17 cellular contexts compared by ENCODE assay signal in the genomic region with DNA sequence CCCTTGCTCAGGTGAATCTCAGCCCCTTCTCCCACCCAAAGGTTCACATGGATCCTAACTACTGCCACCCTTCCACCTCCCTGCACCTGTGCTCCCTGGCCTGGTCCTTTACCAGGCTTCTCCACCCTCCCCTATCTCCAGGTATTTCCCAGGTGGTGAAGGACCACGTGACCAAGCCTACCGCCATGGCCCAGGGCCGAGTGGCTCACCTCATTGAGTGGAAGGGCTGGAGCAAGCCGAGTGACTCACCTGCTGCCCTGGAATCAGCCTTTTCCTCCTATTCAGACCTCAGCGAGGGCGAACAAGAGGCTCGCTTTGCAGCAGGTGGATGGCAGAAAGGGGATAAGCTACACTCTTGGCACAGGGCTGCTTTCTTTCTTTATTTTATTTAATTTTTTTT. TPM values are rescaled to one million over a fixed set of nuclear protein-coding genes. Genes with fewer than 3 reads are reported as not detected.
DNase-seq lines count a peak whose midpoint lies in the region; FAIRE-seq and TF ChIP-seq lines count a peak whose summit lies in the region.
"Had no signal": no experiment of that assay in that cellular context is flagged by ENCODE, and none has a peak within 500 bp of the region (broad histone marks: within the 10 kb centered on the region; RNA-seq: fewer than 3 reads in every experiment).

No MANE protein-coding gene starts in this region.

- H3K23ac ChIP-seq in trophoblast cell (ENCODE audit: low read length): no peak overlapping the region

- no peak overlapping the region for H3K27ac ChIP-seq in trophoblast cell (ENCODE audit: low read depth, low read length)
- H3K27ac ChIP-seq in effector memory CD4-positive, alpha-beta T cell (ENCODE audit: insufficient read depth, low read length, poor library complexity, severe bottlenecking): no peak overlapping the region
- H3K27ac ChIP-seq: cardiac muscle cell, heart right ventricle had no signal

- no peak overlapping the region for H2BK5ac ChIP-seq in trophoblast cell (ENCODE audit: low read depth, low read length, poor library complexity)

- H3K9me3 ChIP-seq in trophoblast cell (ENCODE audit: insufficient read depth, low read depth, low read length): no peaks in the 10 kb centered on the region
- no peaks in the 10 kb centered on the region for H3K9me3 ChIP-seq in effector memory CD4-positive, alpha-beta T cell (ENCODE audit: control insufficient read depth, low read length)
- H3K9me3 ChIP-seq: BLaER1 treated with 17β-estradiol and CSF1 and Interleukin-3, amounts not matched to agents 10 nM and 100 nM; heart right ventricle had no signal

- H3K4ac ChIP-seq in trophoblast cell (ENCODE audit: low read depth, low read length): no peak overlapping the region

- no peak overlapping the region for H3K4me2 ChIP-seq in trophoblast cell (ENCODE audit: low read length)

- no peak overlapping the region for H3K14ac ChIP-seq in trophoblast cell (ENCODE audit: low read length)

- no peaks in the 10 kb centered on the region for H3K79me1 ChIP-seq in trophoblast cell (ENCODE audit: low read length)

- DNase-seq in HPDE6-E6E7 (ENCODE audit: extremely low spot score) (peak; percentile 94), NCI-H510A (lab: John Stamatoyannopoulos, UW) (peak; percentile 82), bronchial epithelial cell (ENCODE audit: low read depth) (peak; percentile 84), trophoblast cell (peak; percentile 68 to 78), germinal center (ENCODE audit: low spot score) (no peak), DMS 273 (lab: John Stamatoyannopoulos, UW; ENCODE audit: unreplicated experiment) (no peak), activated gamma-delta T cell treated with Interleukin-2 at 50 U/mL for 16 hours (no peak)
- DNase-seq in effector memory CD4-positive, alpha-beta T cell: no peak
- DNase-seq: activated CD4-positive, alpha-beta memory T cell treated with anti-CD3 and anti-CD28 coated beads, Interleukin-2, amount 10 ng/mL, durations not matched to agents 7 days and 5 days; HCEC 1CT; heart right ventricle; Kasumi-1; NCI-H2081; NCI-H526 treated with DMSO at 0.1 percent for 48 hours; SHP77 treated with DMSO at 0.1 percent for 48 hours had no signal

- no peak overlapping the region for H3K18ac ChIP-seq in trophoblast cell (ENCODE audit: low read length)

- peaks cover 1% of the 10 kb centered on the region for H3K79me2 ChIP-seq in trophoblast cell (ENCODE audit: control insufficient read depth, insufficient read depth, low read length, poor library complexity)

- no peak overlapping the region for H2AK5ac ChIP-seq in trophoblast cell (ENCODE audit: low read length)

- no peak overlapping the region for H4K8ac ChIP-seq in trophoblast cell (ENCODE audit: low read depth, low read length)

- no peak overlapping the region for H2BK12ac ChIP-seq in trophoblast cell (ENCODE audit: low read length)

- H2BK120ac ChIP-seq in trophoblast cell (ENCODE audit: insufficient read depth, low read length, poor library complexity): no peak overlapping the region

- H3K4me3 ChIP-seq in bronchial epithelial cell (ENCODE audit: low read depth, low read length) (no peak overlapping the region), trophoblast cell (ENCODE audit: low read depth, low read length) (no peak overlapping the region)
- H3K4me3 ChIP-seq in effector memory CD4-positive, alpha-beta T cell (ENCODE audit: insufficient read depth, low read depth, low read length, poor library complexity, severe bottlenecking): no peak overlapping the region
- H3K4me3 ChIP-seq: BLaER1 treated with 17β-estradiol and CSF1 and Interleukin-3, amounts not matched to agents 10 nM and 100 nM; cardiac muscle cell; heart right ventricle had no signal

- H3K27me3 ChIP-seq in bronchial epithelial cell (ENCODE audit: control insufficient read depth, insufficient read depth, low read length) (no peaks in the 10 kb centered on the region), trophoblast cell (ENCODE audit: insufficient read depth, low read length) (no peaks in the 10 kb centered on the region)
- H3K27me3 ChIP-seq in effector memory CD4-positive, alpha-beta T cell (replicated peaks; ENCODE audit: control insufficient read depth, insufficient read depth, low read length, poor library complexity, severe bottlenecking): no peaks in the 10 kb centered on the region
- H3K27me3 ChIP-seq: cardiac muscle cell, heart right ventricle had no signal

- no peak overlapping the region for H4K12ac ChIP-seq in trophoblast cell (ENCODE audit: low read depth, low read length)

- no peak overlapping the region for H3K9ac ChIP-seq in trophoblast cell (ENCODE audit: low read length)
- H3K9ac ChIP-seq: BLaER1 treated with 17β-estradiol and CSF1 and Interleukin-3, amounts not matched to agents 10 nM and 100 nM had no signal

- H4K91ac ChIP-seq in trophoblast cell (ENCODE audit: low read depth, low read length): no peak overlapping the region

- peaks cover 3 to 4% of the 10 kb centered on the region in 2 experiments for H3K4me1 ChIP-seq in trophoblast cell (ENCODE audit: control insufficient read depth in 1 of 2, insufficient read depth in 2 of 2, low read length in 2 of 2)
- H3K4me1 ChIP-seq in effector memory CD4-positive, alpha-beta T cell (ENCODE audit: control insufficient read depth, insufficient read depth, low read length, poor library complexity, severe bottlenecking): peaks cover 3% of the 10 kb centered on the region

- H2AFZ ChIP-seq in trophoblast cell (ENCODE audit: insufficient read depth, low read length, poor library complexity): no peak overlapping the region

- TF ChIP-seq CTCF in bronchial epithelial cell (IDR thresholded peaks at IDR 0.05; ENCODE audit: insufficient read depth, low read length, severe bottlenecking): no peak

- H3K36me3 ChIP-seq in bronchial epithelial cell (ENCODE audit: control insufficient read depth, insufficient read depth, low read length) (peaks cover 23% of the 10 kb centered on the region), trophoblast cell (ENCODE audit: control insufficient read depth in 1 of 2, insufficient read depth in 2 of 2, low read length in 2 of 2) (peaks cover 21 to 28% of the 10 kb centered on the region in 2 experiments)
- H3K36me3 ChIP-seq in effector memory CD4-positive, alpha-beta T cell (ENCODE audit: control insufficient read depth, insufficient read depth, low read length): peaks cover 3% of the 10 kb centered on the region
- H3K36me3 ChIP-seq: cardiac muscle cell had no signal

- WGBS in trophoblast cell (ENCODE audit: extremely low coverage, insufficient coverage, insufficient read length): no CpG with 5 or more reads among the region's 7 CpGs

- peak; percentile 85 for FAIRE-seq in bronchial epithelial cell (lab: Jason Lieb, UNC)

RNA-seq across cellular contexts. Expression of gene FAM131A, which starts 4.5 kb away (rescaled TPM):
- total RNA-seq in bronchial epithelial cell: 18.2 and 25.5 TPM in 2 replicates
- 25.1 and 28.3 TPM in 2 replicates for polyA plus RNA-seq in trophoblast cell (2013)

RNA-seq across cellular contexts. Expression of gene CLCN2, which starts 19.5 kb away (rescaled TPM):
- 2.0 and 2.1 TPM in 2 replicates for total RNA-seq in bronchial epithelial cell
- polyA plus RNA-seq in trophoblast cell (2013): 7.0 and 7.3 TPM in 2 replicates

RNA-seq across cellular contexts. Expression of gene POLR2H, which starts 19.6 kb away (rescaled TPM):
- total RNA-seq in bronchial epithelial cell: 48.4 and 112 TPM in 2 replicates
- 85.6 and 90.5 TPM in 2 replicates for polyA plus RNA-seq in trophoblast cell (2013)

RNA-seq across cellular contexts. Expression of gene EIF4G1, which starts 27.5 kb away (rescaled TPM):
- total RNA-seq in bronchial epithelial cell: 244 and 339 TPM in 2 replicates
- polyA plus RNA-seq in trophoblast cell (2013): 441 and 461 TPM in 2 replicates

RNA-seq across cellular contexts. Expression of gene THPO, which starts 36.1 kb away (rescaled TPM):
- total RNA-seq in bronchial epithelial cell: not detected in 2 replicates
- polyA plus RNA-seq in trophoblast cell (2013): 0.51 and 0.57 TPM in 2 replicates
- total RNA-seq: activated CD4-positive, alpha-beta memory T cell treated with anti-CD3 and anti-CD28 coated beads, Interleukin-2, amount 10 ng/mL, durations not matched to agents 7 days and 5 days had no signal

Comparison
In these comparisons a context has a peak if more than half of its experiments do, and no peak if none do; other contexts are left out.
1. DNase-seq: peak in HPDE6-E6E7 (single experiment), NCI-H510A (single experiment), bronchial epithelial cell (single experiment) and trophoblast cell (2 of 2); none in germinal center (single experiment), DMS 273 (single experiment), effector memory CD4-positive, alpha-beta T cell (0 of 3) and activated gamma-delta T cell treated with Interleukin-2 at 50 U/mL for 16 hours (single experiment).